In the genomic region with DNA sequence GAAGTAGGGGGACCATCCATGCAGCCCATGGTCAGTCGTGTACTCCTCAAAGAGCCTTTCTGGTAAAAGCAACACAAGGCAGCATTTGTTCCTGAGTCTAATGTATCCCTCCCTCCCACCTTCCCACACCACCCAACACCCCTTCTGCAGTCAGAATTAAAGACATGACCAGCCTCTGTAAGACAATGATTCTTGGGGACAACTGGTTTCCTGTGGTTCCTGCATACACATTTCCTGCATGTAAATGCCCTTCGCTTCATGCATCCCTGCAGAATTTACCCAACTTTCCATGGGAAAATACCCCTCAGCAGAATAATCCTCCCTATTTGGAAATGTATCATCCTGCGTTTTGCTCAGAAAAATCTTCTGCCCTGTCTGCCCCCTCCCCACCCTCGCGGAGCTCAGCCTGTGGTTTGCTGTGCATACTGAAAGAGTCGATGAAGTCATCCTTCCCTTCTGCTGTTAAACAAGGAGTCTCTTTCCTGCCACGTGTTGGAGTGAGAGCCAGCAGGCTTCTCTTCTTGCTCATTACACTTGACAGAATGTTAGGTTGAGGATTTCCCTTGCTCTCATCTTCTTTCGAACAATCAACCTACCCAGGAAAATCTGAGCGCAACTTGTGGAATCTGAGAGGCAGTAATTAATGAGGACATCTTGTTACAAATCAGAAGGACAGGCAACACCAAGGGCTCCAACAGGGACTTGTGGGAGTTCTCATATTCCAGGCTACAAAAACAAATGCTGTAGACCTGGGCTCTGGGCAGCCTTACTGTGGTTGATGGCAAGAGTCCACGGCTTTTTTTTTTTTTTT, we compare ENCODE assay signal across 9 cellular contexts. TPM values are rescaled to one million over a fixed set of nuclear protein-coding genes. Genes with fewer than 3 reads are reported as not detected.
DNase-seq lines count a peak whose midpoint lies in the region; ATAC-seq and TF ChIP-seq lines count a peak whose summit lies in the region.
"Had no signal": no experiment of that assay in that cellular context is flagged by ENCODE, and none has a peak within 500 bp of the region (broad histone marks: within the 10 kb centered on the region; RNA-seq: fewer than 3 reads in every experiment).

No MANE protein-coding gene starts in this region.

- H3K4me1 Mint-ChIP-seq in CD4-positive, alpha-beta T cell (ENCODE audit: low read depth) = peaks cover 15% of the 10 kb centered on the region
- peaks cover 19% of the 10 kb centered on the region for H3K4me1 Mint-ChIP-seq in activated CD4-positive, alpha-beta memory T cell treated with anti-CD3 and anti-CD28 coated beads, Interleukin-2, amount 10 ng/mL, durations not matched to agents 7 days and 5 days

- no peak for TF ChIP-seq CTCF in CD4-positive, alpha-beta T cell (IDR thresholded peaks at IDR 0.05)

- DNase-seq in CD4-positive, alpha-beta T cell = no peak
- peak; percentile 56 for DNase-seq in Jurkat, Clone E6-1 (ENCODE audit: low read depth, low spot score)
- DNase-seq in activated CD4-positive, alpha-beta memory T cell treated with anti-CD3 and anti-CD28 coated beads, Interleukin-2, amount 10 ng/mL, durations not matched to agents 7 days and 5 days = peak; percentile 31
- DNase-seq in left cardiac atrium = peak; percentile 32
- DNase-seq in LoVo (ENCODE audit: low spot score) = no peak
- no peak for DNase-seq in NCI-H345 (lab: John Stamatoyannopoulos, UW)

- H3K27me3 Mint-ChIP-seq in CD4-positive, alpha-beta T cell = peaks cover 10% of the 10 kb centered on the region
- peaks cover 19% of the 10 kb centered on the region for H3K27me3 Mint-ChIP-seq in activated CD4-positive, alpha-beta memory T cell treated with anti-CD3 and anti-CD28 coated beads, Interleukin-2, amount 10 ng/mL, durations not matched to agents 7 days and 5 days

- intact Hi-C loops in CD4-positive, alpha-beta T cell (cut with DNase I, micrococcal nuclease) = no loop called here
- intact Hi-C loops in left cardiac atrium (cut with DNase I) = no loop called here

- no peaks in the 10 kb centered on the region for H3K9me3 Mint-ChIP-seq in CD4-positive, alpha-beta T cell
- no peaks in the 10 kb centered on the region for H3K9me3 Mint-ChIP-seq in activated CD4-positive, alpha-beta memory T cell treated with anti-CD3 and anti-CD28 coated beads, Interleukin-2, amount 10 ng/mL, durations not matched to agents 7 days and 5 days

- ATAC-seq in CD4-positive, alpha-beta T cell (ENCODE audit: poor library complexity) = peak; percentile 76
- peak; percentile 58 for ATAC-seq in GM19397 (IDR thresholded peaks at IDR 0.05; ENCODE audit: unreplicated experiment)
- ATAC-seq in left cardiac atrium = peak; percentile 77 to 90

- H3K4me3 Mint-ChIP-seq in CD4-positive, alpha-beta T cell = peak overlapping the region; percentile 35
- peak overlapping the region; percentile 38 for H3K4me3 Mint-ChIP-seq in activated CD4-positive, alpha-beta memory T cell treated with anti-CD3 and anti-CD28 coated beads, Interleukin-2, amount 10 ng/mL, durations not matched to agents 7 days and 5 days

- no peak overlapping the region for H3K27ac Mint-ChIP-seq in CD4-positive, alpha-beta T cell
- no peak overlapping the region for H3K27ac Mint-ChIP-seq in activated CD4-positive, alpha-beta memory T cell treated with anti-CD3 and anti-CD28 coated beads, Interleukin-2, amount 10 ng/mL, durations not matched to agents 7 days and 5 days

- peak overlapping the region in 1 of 3 donors; percentile 58 for H3K9ac ChIP-seq in skeletal muscle tissue (ENCODE audit: low read depth in 1 of 3, low read length in 3 of 3)

- POLR2A ChIA-PET in CD4-positive, alpha-beta T cell (lab: Charles Lee) = no interaction called here
- POLR2A ChIA-PET in activated CD4-positive, alpha-beta memory T cell treated with anti-CD3 and anti-CD28 coated beads, Interleukin-2, amount 10 ng/mL, durations not matched to agents 7 days and 5 days (lab: Charles Lee) = no interaction called here

- H3K4me3 ChIP-seq in Jurkat, Clone E6-1 (ENCODE audit: low read length) = peak overlapping the region; percentile 15; the same call in 1 of the 2 replicates
- peak overlapping the region in 2 of 3 donors; percentile 40 to 41 for H3K4me3 ChIP-seq in skeletal muscle tissue (ENCODE audit: low read length in 3 of 3)

- no peaks in the 10 kb centered on the region for H3K36me3 Mint-ChIP-seq in CD4-positive, alpha-beta T cell (ENCODE audit: low read depth)
- H3K36me3 Mint-ChIP-seq in activated CD4-positive, alpha-beta memory T cell treated with anti-CD3 and anti-CD28 coated beads, Interleukin-2, amount 10 ng/mL, durations not matched to agents 7 days and 5 days (ENCODE audit: low read depth) = no peaks in the 10 kb centered on the region

- CTCF ChIA-PET in CD4-positive, alpha-beta T cell (lab: Charles Lee) = no interaction called here
- CTCF ChIA-PET in activated CD4-positive, alpha-beta memory T cell treated with anti-CD3 and anti-CD28 coated beads, Interleukin-2, amount 10 ng/mL, durations not matched to agents 7 days and 5 days (lab: Charles Lee) = no interaction called here

- no peak overlapping the region for H3K27ac ChIP-seq in CD4-positive, alpha-beta T cell (ENCODE audit: low read depth, low read length)
- no peak overlapping the region for H3K27ac ChIP-seq in skeletal muscle tissue (ENCODE audit: low read depth, low read length)

- H3K9me3 ChIP-seq in CD4-positive, alpha-beta T cell (ENCODE audit: control insufficient read depth, low read length) = no peaks in the 10 kb centered on the region
- H3K9me3 ChIP-seq in skeletal muscle tissue (ENCODE audit: control insufficient read depth in 3 of 3, low read length in 3 of 3) = no peaks in the 10 kb centered on the region

- H3K27me3 ChIP-seq in CD4-positive, alpha-beta T cell (ENCODE audit: control insufficient read depth, insufficient read depth, low read length) = peaks cover 4% of the 10 kb centered on the region
- no peaks in the 10 kb centered on the region for H3K27me3 ChIP-seq in skeletal muscle tissue (ENCODE audit: control insufficient read depth in 3 of 3, insufficient read depth in 3 of 3, low read length in 3 of 3)

- no peaks in the 10 kb centered on the region for H3K36me3 ChIP-seq in skeletal muscle tissue (ENCODE audit: control insufficient read depth in 3 of 3, insufficient read depth in 3 of 3, low read length in 3 of 3)

- peaks cover 7 to 24% (median 15%) of the 10 kb centered on the region in 3 donors for H3K4me1 ChIP-seq in skeletal muscle tissue (ENCODE audit: control insufficient read depth in 3 of 3, insufficient read depth in 3 of 3, low read length in 3 of 3)

RNA-seq across cellular contexts. Expression of a gene that starts 4.7 kb away (rescaled TPM):
- not detected for total RNA-seq in CD4-positive, alpha-beta T cell
- not detected for polyA plus RNA-seq in Jurkat, Clone E6-1 (2012; ENCODE audit: insufficient read depth, insufficient read length)
- total RNA-seq in activated CD4-positive, alpha-beta memory T cell treated with anti-CD3 and anti-CD28 coated beads, Interleukin-2, amount 10 ng/mL, durations not matched to agents 7 days and 5 days = not detected
- total RNA-seq in left cardiac atrium (under 1 TPM; 0.18 to 0.76 TPM), skeletal muscle tissue (5.7 TPM)
- total RNA-seq: NCI-H460 had no signal

RNA-seq across cellular contexts. Expression of a gene that starts 49.1 kb away (rescaled TPM):
- 1 to 10 TPM; 8.5 to 9.6 TPM for total RNA-seq in CD4-positive, alpha-beta T cell
- polyA plus RNA-seq in Jurkat, Clone E6-1 (2012; ENCODE audit: insufficient read depth, insufficient read length) = 45.8 TPM
- 10 to 100 TPM; 34.1 TPM for total RNA-seq in activated CD4-positive, alpha-beta memory T cell treated with anti-CD3 and anti-CD28 coated beads, Interleukin-2, amount 10 ng/mL, durations not matched to agents 7 days and 5 days
- total RNA-seq in left cardiac atrium (10 to 100 TPM; 26.0 to 26.7 TPM), skeletal muscle tissue (30.3 TPM)

Comparison
In these comparisons a context has a peak if more than half of its experiments do, and no peak if none do; other contexts are left out.
1. DNase-seq: peak in Jurkat, Clone E6-1 (single experiment), activated CD4-positive, alpha-beta memory T cell treated with anti-CD3 and anti-CD28 coated beads, Interleukin-2, amount 10 ng/mL, durations not matched to agents 7 days and 5 days (single experiment) and left cardiac atrium (single experiment); none in CD4-positive, alpha-beta T cell (0 of 10), LoVo (single experiment) and NCI-H345 (single experiment).
2. Peak in every context shown above with its lines, with median percentiles within 50 percentile points of each other: ATAC-seq.